1 cellular context compared by ENCODE assay signal in the genomic region with DNA sequence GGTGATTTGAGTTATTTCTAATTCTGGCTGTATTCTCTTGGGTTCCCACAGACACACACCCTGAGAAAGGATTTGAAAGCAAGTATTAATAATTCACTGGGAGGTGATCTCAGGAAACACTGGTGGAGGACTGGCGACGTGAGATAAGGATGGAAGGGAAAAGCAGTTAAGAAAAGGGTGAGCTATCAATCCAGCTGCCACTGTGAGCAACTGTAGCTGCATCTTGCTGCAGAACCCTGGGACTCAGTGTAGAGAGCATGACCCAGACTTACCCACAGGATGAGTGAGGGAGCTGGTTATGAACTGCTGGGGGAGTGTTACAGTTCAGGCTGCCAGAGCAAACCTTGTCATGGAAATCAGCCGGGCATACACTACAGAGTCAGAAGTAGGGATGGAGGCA.
TF ChIP-seq lines count a peak whose summit lies in the region.

No MANE protein-coding gene starts in this region.

TF ChIP-seq in K562, 482 proteins besides CTCF, POLR2A, EP300 and RAD21 (continued from another document and continues in another):
- TF ChIP-seq, protein P1, sequence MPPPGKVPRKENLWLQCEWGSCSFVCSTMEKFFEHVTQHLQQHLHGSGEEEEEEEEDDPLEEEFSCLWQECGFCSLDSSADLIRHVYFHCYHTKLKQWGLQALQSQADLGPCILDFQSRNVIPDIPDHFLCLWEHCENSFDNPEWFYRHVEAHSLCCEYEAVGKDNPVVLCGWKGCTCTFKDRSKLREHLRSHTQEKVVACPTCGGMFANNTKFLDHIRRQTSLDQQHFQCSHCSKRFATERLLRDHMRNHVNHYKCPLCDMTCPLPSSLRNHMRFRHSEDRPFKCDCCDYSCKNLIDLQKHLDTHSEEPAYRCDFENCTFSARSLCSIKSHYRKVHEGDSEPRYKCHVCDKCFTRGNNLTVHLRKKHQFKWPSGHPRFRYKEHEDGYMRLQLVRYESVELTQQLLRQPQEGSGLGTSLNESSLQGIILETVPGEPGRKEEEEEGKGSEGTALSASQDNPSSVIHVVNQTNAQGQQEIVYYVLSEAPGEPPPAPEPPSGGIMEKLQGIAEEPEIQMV (tag; conservative IDR thresholded peaks at IDR 0.05; ENCODE audit: low read depth) = no peak
- TF ChIP-seq, protein P2, sequence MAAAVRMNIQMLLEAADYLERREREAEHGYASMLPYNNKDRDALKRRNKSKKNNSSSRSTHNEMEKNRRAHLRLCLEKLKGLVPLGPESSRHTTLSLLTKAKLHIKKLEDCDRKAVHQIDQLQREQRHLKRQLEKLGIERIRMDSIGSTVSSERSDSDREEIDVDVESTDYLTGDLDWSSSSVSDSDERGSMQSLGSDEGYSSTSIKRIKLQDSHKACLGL (CRISPR knock-in tag; IDR thresholded peaks at IDR 0.05; ENCODE audit: borderline replicate concordance, poor library complexity, severe bottlenecking) = no peak
- TF ChIP-seq, protein P3, sequence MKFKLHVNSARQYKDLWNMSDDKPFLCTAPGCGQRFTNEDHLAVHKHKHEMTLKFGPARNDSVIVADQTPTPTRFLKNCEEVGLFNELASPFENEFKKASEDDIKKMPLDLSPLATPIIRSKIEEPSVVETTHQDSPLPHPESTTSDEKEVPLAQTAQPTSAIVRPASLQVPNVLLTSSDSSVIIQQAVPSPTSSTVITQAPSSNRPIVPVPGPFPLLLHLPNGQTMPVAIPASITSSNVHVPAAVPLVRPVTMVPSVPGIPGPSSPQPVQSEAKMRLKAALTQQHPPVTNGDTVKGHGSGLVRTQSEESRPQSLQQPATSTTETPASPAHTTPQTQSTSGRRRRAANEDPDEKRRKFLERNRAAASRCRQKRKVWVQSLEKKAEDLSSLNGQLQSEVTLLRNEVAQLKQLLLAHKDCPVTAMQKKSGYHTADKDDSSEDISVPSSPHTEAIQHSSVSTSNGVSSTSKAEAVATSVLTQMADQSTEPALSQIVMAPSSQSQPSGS (CRISPR knock-in tag; IDR thresholded peaks at IDR 0.05) = no peak
- TF ChIP-seq RFX7 (CRISPR knock-in tag; IDR thresholded peaks at IDR 0.05) (no peak), ZNF12 (CRISPR knock-in tag; IDR thresholded peaks at IDR 0.05) (no peak), ETS2 (tag; IDR thresholded peaks at IDR 0.05; ENCODE audit: borderline replicate concordance, poor library complexity, severe bottlenecking) (no peak), SMARCA4 (IDR thresholded peaks at IDR 0.05) (peak; percentile 96), ZBTB8A (IDR thresholded peaks at IDR 0.05; ENCODE audit: partially characterized antibody) (no peak), ZC3H11A (IDR thresholded peaks at IDR 0.05; ENCODE audit: low read depth, low read length) (no peak), ZNF695 (CRISPR knock-in tag; IDR thresholded peaks at IDR 0.05) (no peak), ZNF41 (CRISPR knock-in tag; conservative IDR thresholded peaks at IDR 0.05) (0 out of 2 replicates have a peak, but pooled peaks have one; percentile 13), ZKSCAN1 (IDR thresholded peaks at IDR 0.05; ENCODE audit: low read depth, low read length) (peak; percentile 48; the same call in 1 of the 2 replicates), CBX1 (IDR thresholded peaks at IDR 0.05; ENCODE audit: low read depth) (peak; percentile 62; the same call in 1 of the 2 replicates), SMAD4 (CRISPR knock-in tag; conservative IDR thresholded peaks at IDR 0.05) (peak; percentile 96), ZNF212 (CRISPR knock-in tag; IDR thresholded peaks at IDR 0.05) (no peak), PHF21A (IDR thresholded peaks at IDR 0.05; ENCODE audit: borderline replicate concordance, low read depth) (no peak), SRF (CRISPR knock-in tag; IDR thresholded peaks at IDR 0.05) (no peak), PURB (CRISPR knock-in tag; IDR thresholded peaks at IDR 0.05; ENCODE audit: low read depth) (no peak), ZNF282 (CRISPR knock-in tag; IDR thresholded peaks at IDR 0.05) (no peak), ZNF436 (CRISPR knock-in tag; IDR thresholded peaks at IDR 0.05) (no peak), JUND (IDR thresholded peaks at IDR 0.05; ENCODE audit: borderline replicate concordance, low read depth, low read length) (peak; percentile 83), JUND (tag; IDR thresholded peaks at IDR 0.05; ENCODE audit: borderline replicate concordance, low read depth, low read length) (peak; percentile 87; the same call in 2 of the 3 replicates), PTBP1 (IDR thresholded peaks at IDR 0.05; ENCODE audit: low read depth, low read length) (no peak), TARDBP (IDR thresholded peaks at IDR 0.05) (0 out of 2 replicates have a peak, but pooled peaks have one; percentile 45)
- TF ChIP-seq, protein P4, sequence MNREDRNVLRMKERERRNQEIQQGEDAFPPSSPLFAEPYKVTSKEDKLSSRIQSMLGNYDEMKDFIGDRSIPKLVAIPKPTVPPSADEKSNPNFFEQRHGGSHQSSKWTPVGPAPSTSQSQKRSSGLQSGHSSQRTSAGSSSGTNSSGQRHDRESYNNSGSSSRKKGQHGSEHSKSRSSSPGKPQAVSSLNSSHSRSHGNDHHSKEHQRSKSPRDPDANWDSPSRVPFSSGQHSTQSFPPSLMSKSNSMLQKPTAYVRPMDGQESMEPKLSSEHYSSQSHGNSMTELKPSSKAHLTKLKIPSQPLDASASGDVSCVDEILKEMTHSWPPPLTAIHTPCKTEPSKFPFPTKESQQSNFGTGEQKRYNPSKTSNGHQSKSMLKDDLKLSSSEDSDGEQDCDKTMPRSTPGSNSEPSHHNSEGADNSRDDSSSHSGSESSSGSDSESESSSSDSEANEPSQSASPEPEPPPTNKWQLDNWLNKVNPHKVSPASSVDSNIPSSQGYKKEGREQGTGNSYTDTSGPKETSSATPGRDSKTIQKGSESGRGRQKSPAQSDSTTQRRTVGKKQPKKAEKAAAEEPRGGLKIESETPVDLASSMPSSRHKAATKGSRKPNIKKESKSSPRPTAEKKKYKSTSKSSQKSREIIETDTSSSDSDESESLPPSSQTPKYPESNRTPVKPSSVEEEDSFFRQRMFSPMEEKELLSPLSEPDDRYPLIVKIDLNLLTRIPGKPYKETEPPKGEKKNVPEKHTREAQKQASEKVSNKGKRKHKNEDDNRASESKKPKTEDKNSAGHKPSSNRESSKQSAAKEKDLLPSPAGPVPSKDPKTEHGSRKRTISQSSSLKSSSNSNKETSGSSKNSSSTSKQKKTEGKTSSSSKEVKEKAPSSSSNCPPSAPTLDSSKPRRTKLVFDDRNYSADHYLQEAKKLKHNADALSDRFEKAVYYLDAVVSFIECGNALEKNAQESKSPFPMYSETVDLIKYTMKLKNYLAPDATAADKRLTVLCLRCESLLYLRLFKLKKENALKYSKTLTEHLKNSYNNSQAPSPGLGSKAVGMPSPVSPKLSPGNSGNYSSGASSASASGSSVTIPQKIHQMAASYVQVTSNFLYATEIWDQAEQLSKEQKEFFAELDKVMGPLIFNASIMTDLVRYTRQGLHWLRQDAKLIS (CRISPR knock-in tag; IDR thresholded peaks at IDR 0.05) = 0 out of 2 replicates have a peak, but pooled peaks have one; percentile 19
- TF ChIP-seq, protein P5, sequence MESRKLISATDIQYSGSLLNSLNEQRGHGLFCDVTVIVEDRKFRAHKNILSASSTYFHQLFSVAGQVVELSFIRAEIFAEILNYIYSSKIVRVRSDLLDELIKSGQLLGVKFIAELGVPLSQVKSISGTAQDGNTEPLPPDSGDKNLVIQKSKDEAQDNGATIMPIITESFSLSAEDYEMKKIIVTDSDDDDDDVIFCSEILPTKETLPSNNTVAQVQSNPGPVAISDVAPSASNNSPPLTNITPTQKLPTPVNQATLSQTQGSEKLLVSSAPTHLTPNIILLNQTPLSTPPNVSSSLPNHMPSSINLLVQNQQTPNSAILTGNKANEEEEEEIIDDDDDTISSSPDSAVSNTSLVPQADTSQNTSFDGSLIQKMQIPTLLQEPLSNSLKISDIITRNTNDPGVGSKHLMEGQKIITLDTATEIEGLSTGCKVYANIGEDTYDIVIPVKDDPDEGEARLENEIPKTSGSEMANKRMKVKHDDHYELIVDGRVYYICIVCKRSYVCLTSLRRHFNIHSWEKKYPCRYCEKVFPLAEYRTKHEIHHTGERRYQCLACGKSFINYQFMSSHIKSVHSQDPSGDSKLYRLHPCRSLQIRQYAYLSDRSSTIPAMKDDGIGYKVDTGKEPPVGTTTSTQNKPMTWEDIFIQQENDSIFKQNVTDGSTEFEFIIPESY (CRISPR knock-in tag; IDR thresholded peaks at IDR 0.05) = 0 out of 2 replicates have a peak, but pooled peaks have one; percentile 53
- TF ChIP-seq, protein P6, sequence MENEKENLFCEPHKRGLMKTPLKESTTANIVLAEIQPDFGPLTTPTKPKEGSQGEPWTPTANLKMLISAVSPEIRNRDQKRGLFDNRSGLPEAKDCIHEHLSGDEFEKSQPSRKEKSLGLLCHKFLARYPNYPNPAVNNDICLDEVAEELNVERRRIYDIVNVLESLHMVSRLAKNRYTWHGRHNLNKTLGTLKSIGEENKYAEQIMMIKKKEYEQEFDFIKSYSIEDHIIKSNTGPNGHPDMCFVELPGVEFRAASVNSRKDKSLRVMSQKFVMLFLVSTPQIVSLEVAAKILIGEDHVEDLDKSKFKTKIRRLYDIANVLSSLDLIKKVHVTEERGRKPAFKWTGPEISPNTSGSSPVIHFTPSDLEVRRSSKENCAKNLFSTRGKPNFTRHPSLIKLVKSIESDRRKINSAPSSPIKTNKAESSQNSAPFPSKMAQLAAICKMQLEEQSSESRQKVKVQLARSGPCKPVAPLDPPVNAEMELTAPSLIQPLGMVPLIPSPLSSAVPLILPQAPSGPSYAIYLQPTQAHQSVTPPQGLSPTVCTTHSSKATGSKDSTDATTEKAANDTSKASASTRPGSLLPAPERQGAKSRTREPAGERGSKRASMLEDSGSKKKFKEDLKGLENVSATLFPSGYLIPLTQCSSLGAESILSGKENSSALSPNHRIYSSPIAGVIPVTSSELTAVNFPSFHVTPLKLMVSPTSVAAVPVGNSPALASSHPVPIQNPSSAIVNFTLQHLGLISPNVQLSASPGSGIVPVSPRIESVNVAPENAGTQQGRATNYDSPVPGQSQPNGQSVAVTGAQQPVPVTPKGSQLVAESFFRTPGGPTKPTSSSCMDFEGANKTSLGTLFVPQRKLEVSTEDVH (IDR thresholded peaks at IDR 0.05; ENCODE audit: low read depth, partially characterized antibody) = no peak
- TF ChIP-seq, protein P7, sequence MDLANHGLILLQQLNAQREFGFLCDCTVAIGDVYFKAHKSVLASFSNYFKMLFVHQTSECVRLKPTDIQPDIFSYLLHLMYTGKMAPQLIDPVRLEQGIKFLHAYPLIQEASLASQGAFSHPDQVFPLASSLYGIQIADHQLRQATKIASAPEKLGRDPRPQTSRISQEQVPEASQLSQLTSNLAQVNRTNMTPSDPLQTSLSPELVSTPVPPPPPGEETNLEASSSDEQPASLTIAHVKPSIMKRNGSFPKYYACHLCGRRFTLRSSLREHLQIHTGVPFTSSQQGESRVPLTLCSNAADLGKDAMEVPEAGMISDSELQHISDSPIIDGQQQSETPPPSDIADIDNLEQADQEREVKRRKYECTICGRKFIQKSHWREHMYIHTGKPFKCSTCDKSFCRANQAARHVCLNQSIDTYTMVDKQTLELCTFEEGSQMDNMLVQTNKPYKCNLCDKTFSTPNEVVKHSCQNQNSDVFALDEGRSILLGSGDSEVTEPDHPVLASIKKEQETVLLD (IDR thresholded peaks at IDR 0.05) = peak; percentile 85
- TF ChIP-seq, protein P8, sequence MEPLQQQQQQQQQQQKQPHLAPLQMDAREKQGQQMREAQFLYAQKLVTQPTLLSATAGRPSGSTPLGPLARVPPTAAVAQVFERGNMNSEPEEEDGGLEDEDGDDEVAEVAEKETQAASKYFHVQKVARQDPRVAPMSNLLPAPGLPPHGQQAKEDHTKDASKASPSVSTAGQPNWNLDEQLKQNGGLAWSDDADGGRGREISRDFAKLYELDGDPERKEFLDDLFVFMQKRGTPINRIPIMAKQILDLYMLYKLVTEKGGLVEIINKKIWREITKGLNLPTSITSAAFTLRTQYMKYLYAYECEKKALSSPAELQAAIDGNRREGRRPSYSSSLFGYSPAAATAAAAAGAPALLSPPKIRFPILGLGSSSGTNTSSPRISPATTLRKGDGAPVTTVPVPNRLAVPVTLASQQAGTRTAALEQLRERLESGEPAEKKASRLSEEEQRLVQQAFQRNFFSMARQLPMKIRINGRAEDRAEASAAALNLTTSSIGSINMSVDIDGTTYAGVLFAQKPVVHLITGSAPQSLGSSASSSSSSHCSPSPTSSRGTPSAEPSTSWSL (CRISPR knock-in tag; IDR thresholded peaks at IDR 0.05; ENCODE audit: borderline replicate concordance) = no peak
- TF ChIP-seq, protein P9, sequence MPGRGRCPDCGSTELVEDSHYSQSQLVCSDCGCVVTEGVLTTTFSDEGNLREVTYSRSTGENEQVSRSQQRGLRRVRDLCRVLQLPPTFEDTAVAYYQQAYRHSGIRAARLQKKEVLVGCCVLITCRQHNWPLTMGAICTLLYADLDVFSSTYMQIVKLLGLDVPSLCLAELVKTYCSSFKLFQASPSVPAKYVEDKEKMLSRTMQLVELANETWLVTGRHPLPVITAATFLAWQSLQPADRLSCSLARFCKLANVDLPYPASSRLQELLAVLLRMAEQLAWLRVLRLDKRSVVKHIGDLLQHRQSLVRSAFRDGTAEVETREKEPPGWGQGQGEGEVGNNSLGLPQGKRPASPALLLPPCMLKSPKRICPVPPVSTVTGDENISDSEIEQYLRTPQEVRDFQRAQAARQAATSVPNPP (IDR thresholded peaks at IDR 0.05; ENCODE audit: borderline replicate concordance, insufficient read depth, insufficient read length) = no peak
- TF ChIP-seq, protein P10, sequence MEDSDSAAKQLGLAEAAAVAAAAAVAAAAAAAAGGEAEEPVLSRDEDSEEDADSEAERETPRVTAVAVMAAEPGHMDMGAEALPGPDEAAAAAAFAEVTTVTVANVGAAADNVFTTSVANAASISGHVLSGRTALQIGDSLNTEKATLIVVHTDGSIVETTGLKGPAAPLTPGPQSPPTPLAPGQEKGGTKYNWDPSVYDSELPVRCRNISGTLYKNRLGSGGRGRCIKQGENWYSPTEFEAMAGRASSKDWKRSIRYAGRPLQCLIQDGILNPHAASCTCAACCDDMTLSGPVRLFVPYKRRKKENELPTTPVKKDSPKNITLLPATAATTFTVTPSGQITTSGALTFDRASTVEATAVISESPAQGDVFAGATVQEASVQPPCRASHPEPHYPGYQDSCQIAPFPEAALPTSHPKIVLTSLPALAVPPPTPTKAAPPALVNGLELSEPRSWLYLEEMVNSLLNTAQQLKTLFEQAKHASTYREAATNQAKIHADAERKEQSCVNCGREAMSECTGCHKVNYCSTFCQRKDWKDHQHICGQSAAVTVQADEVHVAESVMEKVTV (CRISPR knock-in tag; IDR thresholded peaks at IDR 0.05) = no peak
- TF ChIP-seq, protein P11, sequence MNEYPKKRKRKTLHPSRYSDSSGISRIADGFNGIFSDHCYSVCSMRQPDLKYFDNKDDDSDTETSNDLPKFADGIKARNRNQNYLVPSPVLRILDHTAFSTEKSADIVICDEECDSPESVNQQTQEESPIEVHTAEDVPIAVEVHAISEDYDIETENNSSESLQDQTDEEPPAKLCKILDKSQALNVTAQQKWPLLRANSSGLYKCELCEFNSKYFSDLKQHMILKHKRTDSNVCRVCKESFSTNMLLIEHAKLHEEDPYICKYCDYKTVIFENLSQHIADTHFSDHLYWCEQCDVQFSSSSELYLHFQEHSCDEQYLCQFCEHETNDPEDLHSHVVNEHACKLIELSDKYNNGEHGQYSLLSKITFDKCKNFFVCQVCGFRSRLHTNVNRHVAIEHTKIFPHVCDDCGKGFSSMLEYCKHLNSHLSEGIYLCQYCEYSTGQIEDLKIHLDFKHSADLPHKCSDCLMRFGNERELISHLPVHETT (CRISPR knock-in tag; conservative IDR thresholded peaks at IDR 0.05 in 1 of 2, IDR thresholded peaks at IDR 0.05 in 1 of 2) = peak in 1 of 2 experiments; percentile 90; a peak in 2 of 4 replicates
